ENCODE assay signal across 2 cellular contexts in the genomic region with DNA sequence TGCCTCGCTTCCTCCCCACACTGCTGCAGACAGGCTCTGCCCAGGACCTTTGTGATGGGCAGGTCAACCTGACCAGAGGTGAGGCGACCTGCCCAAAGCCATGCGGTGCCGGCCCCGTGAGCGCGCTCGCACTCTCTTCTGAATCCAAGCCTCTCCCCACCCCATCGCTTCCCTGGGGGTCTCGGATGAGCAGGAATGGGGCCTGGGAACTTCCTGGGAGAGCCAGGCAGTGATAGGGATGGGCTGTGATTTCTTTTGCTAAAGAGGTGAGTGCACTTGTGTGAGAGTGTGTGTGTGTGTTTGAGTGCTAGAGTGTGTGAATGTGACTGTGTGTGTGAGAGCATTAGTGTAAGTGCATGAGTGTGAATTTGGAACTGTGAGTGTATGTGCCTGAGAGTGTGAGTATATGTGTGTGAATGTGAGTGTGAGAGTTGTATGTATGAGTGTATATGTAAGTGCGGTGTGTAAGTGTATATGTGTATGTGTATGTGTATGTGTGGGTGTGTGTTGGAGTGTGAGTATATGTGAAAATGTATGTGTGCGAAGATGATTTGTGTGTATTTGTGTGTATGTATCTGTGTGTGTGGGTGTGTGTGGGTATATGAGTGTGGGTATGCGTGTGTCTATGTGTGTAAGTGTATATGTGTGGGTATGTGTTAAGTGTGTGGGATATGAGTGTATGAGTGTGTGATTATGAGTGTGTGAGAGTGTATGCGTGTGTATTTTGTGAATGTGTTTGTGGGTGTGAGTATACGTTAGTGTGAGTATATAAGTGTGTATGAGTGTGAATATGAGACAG.
TF ChIP-seq lines count a peak whose summit lies in the region.

No MANE protein-coding gene starts in this region.

TF ChIP-seq in GM12891, 5 proteins besides CTCF, POLR2A, EP300 and RAD21 (continued from another document):
- TF ChIP-seq POLR2AphosphoS5 (IDR thresholded peaks at IDR 0.05; ENCODE audit: low read depth, low read length) (no peak), PAX5 (IDR thresholded peaks at IDR 0.05; ENCODE audit: insufficient read depth, low read length, severe bottlenecking) (no peak), POU2F2 (IDR thresholded peaks at IDR 0.05; ENCODE audit: low read depth, low read length) (no peak), SPI1 (IDR thresholded peaks at IDR 0.05; ENCODE audit: low read depth, low read length) (no peak)

TF ChIP-seq in IMR-90, 13 proteins besides CTCF, POLR2A, EP300 and RAD21 (continued from another document):
- no peak for TF ChIP-seq MAZ (IDR thresholded peaks at IDR 0.05; ENCODE audit: borderline replicate concordance, low read depth, low read length)
- no peak for TF ChIP-seq RFX5 (IDR thresholded peaks at IDR 0.05; ENCODE audit: low read depth, low read length)
- no peak for TF ChIP-seq MXI1 (IDR thresholded peaks at IDR 0.05; ENCODE audit: borderline replicate concordance, low read depth, low read length)
- no peak for TF ChIP-seq NFE2L2 (IDR thresholded peaks at IDR 0.05; ENCODE audit: low read depth, low read length)
- no peak for TF ChIP-seq ELK1 (IDR thresholded peaks at IDR 0.05; ENCODE audit: borderline replicate concordance, low read depth, low read length)
- TF ChIP-seq USF2 (IDR thresholded peaks at IDR 0.05; ENCODE audit: low read depth, low read length): no peak
- no peak for TF ChIP-seq RCOR1 (IDR thresholded peaks at IDR 0.05; ENCODE audit: insufficient replicate concordance, low read length)
- no peak for TF ChIP-seq FOS (IDR thresholded peaks at IDR 0.05; ENCODE audit: low read depth, low read length)
- no peak for TF ChIP-seq CEBPB (IDR thresholded peaks at IDR 0.05; ENCODE audit: low read depth, low read length)
